8 cellular contexts compared by ENCODE assay signal in genomic region chr1:9413143-9413876, GRCh38.
DNase-seq lines count a peak whose midpoint lies in the region; ATAC-seq, FAIRE-seq and TF ChIP-seq lines count a peak whose summit lies in the region.

No MANE protein-coding gene starts in this region.

- ATAC-seq in GM21723 (IDR thresholded peaks at IDR 0.05; ENCODE audit: unreplicated experiment) (peak; percentile 75), pancreas (peak; percentile 86 to 93 (median 90)), GM18519 (IDR thresholded peaks at IDR 0.05; ENCODE audit: low FRiP score, unreplicated experiment) (no peak)
- peak; percentile 84 for ATAC-seq in activated CD8-positive, alpha-beta T cell treated with anti-CD3 and anti-CD28 coated beads for 36 hours

- H3K4me1 ChIP-seq in esophagus squamous epithelium: peaks cover 25 to 37% (median 33%) of the 10 kb centered on the region in 3 donors
- peaks cover 7 to 19% (median 10%) of the 10 kb centered on the region in 3 donors for H3K4me1 ChIP-seq in pancreas
- H3K4me1 ChIP-seq in uterus: peaks cover 4 to 23% of the 10 kb centered on the region in 2 donors

- peak overlapping the region in 2 of 4 donors; percentile 8 to 37 for H3K4me3 ChIP-seq in esophagus squamous epithelium
- H3K4me3 ChIP-seq in pancreas: no peak overlapping the region
- H3K4me3 ChIP-seq in uterus: no peak overlapping the region

- FAIRE-seq in pancreas (lab: Jason Lieb, UNC): no peak

- POLR2A ChIA-PET in activated CD8-positive, alpha-beta T cell treated with anti-CD3 and anti-CD28 coated beads for 36 hours (lab: Charles Lee): interaction anchor here (1.0 to 2.4 kb wide), 4 partner anchors 12 to 16 kb away, joined by 3 to 17 read pairs (median 4); no protein-coding TSS in a partner anchor

- peaks cover 2% of the 10 kb centered on the region for H3K27me3 Mint-ChIP-seq in IgD-negative memory B cell
- peaks cover 14% of the 10 kb centered on the region for H3K27me3 Mint-ChIP-seq in activated CD8-positive, alpha-beta T cell treated with anti-CD3 and anti-CD28 coated beads for 36 hours

- H3K27ac ChIP-seq in esophagus squamous epithelium (peak overlapping the region; percentile 88 to 95 (median 92)), pancreas (peak overlapping the region; percentile 49 to 87 (median 77)), uterus (peak overlapping the region; percentile 95)

- no peaks in the 10 kb centered on the region for H3K36me3 ChIP-seq in esophagus squamous epithelium
- H3K36me3 ChIP-seq in pancreas: no peaks in the 10 kb centered on the region
- H3K36me3 ChIP-seq in uterus: no peaks in the 10 kb centered on the region

- 0 to 23% methylated on average over 4 to 6 of the region's 15 CpGs for WGBS in esophagus squamous epithelium, 2 donors
- WGBS in pancreas, 2 donors: 25 to 44% methylated on average over 15 of the region's 15 CpGs

- intact Hi-C loops in activated CD8-positive, alpha-beta T cell treated with anti-CD3 and anti-CD28 coated beads for 36 hours (cut with micrococcal nuclease): loop anchor here (2.0 kb wide), 1 partner anchor 13 kb away; no protein-coding TSS in a partner anchor
- intact Hi-C loops in esophagus squamous epithelium (cut with DNase I) (no loop called here), pancreas (cut with DNase I) (no loop called here), uterus (cut with DNase I; ENCODE audit: low total_unique reads) (no loop called here)

- no peaks in the 10 kb centered on the region for H3K27me3 ChIP-seq in esophagus squamous epithelium
- no peaks in the 10 kb centered on the region for H3K27me3 ChIP-seq in pancreas
- H3K27me3 ChIP-seq in uterus: no peaks in the 10 kb centered on the region

- TF ChIP-seq POLR2A in esophagus squamous epithelium (IDR thresholded peaks at IDR 0.05): no peak
- no peak for TF ChIP-seq POLR2A in uterus (IDR thresholded peaks at IDR 0.05)

- CTCF ChIA-PET in activated CD8-positive, alpha-beta T cell treated with anti-CD3 and anti-CD28 coated beads for 36 hours (lab: Charles Lee): interaction anchor here (0.5 to 2.5 kb wide), 8 partner anchors 10 to 211 kb away, joined by 3 to 14 read pairs (median 4); no protein-coding TSS in a partner anchor

- no peak for TF ChIP-seq CTCF in activated CD8-positive, alpha-beta T cell treated with anti-CD3 and anti-CD28 coated beads for 36 hours (IDR thresholded peaks at IDR 0.05)
- no peak for TF ChIP-seq CTCF in esophagus squamous epithelium (IDR thresholded peaks at IDR 0.05)
- no peak for TF ChIP-seq CTCF in pancreas (IDR thresholded peaks at IDR 0.05)
- no peak for TF ChIP-seq CTCF in uterus (IDR thresholded peaks at IDR 0.05)

- H3K4me1 Mint-ChIP-seq in IgD-negative memory B cell: peaks cover 28 to 44% (median 39%) of the 10 kb centered on the region in 3 donors
- H3K4me1 Mint-ChIP-seq in activated CD8-positive, alpha-beta T cell treated with anti-CD3 and anti-CD28 coated beads for 36 hours (ENCODE audit: low read depth): peaks cover 45% of the 10 kb centered on the region

- no peaks in the 10 kb centered on the region for H3K36me3 Mint-ChIP-seq in IgD-negative memory B cell
- H3K36me3 Mint-ChIP-seq in activated CD8-positive, alpha-beta T cell treated with anti-CD3 and anti-CD28 coated beads for 36 hours (ENCODE audit: low read depth): peaks cover 4% of the 10 kb centered on the region

- H3K27ac Mint-ChIP-seq in IgD-negative memory B cell: peak overlapping the region; percentile 53 to 86 (median 57)
- peak overlapping the region; percentile 64 for H3K27ac Mint-ChIP-seq in activated CD8-positive, alpha-beta T cell treated with anti-CD3 and anti-CD28 coated beads for 36 hours

- H3K4me3 Mint-ChIP-seq in IgD-negative memory B cell: peak overlapping the region in 2 of 4 donors; percentile 87 to 88
- H3K4me3 Mint-ChIP-seq in activated CD8-positive, alpha-beta T cell treated with anti-CD3 and anti-CD28 coated beads for 36 hours: no peak overlapping the region

- H3K9me3 Mint-ChIP-seq in IgD-negative memory B cell: peaks cover 0 to 2% (median 0%) of the 10 kb centered on the region in 3 donors
- peaks cover 3% of the 10 kb centered on the region for H3K9me3 Mint-ChIP-seq in activated CD8-positive, alpha-beta T cell treated with anti-CD3 and anti-CD28 coated beads for 36 hours

- no peaks in the 10 kb centered on the region for H3K9me3 ChIP-seq in esophagus squamous epithelium
- H3K9me3 ChIP-seq in pancreas: no peaks in the 10 kb centered on the region
- no peaks in the 10 kb centered on the region for H3K9me3 ChIP-seq in uterus

- peak; percentile 96 for DNase-seq in EH (ENCODE audit: low read depth)
- peak; percentile 89 for DNase-seq in activated CD8-positive, alpha-beta T cell treated with anti-CD3 and anti-CD28 coated beads for 36 hours
- DNase-seq in esophagus squamous epithelium (lab: John Stamatoyannopoulos, UW): peak; percentile 9
- peak in 5 of 6 donors; percentile 63 to 81 (median 75) for DNase-seq in pancreas
- DNase-seq in uterus: peak; percentile 78 to 84

Comparison
In these comparisons a context has a peak if more than half of its experiments do, and no peak if none do; other contexts are left out.
1. DNase-seq: peak in every context shown above with its lines; median percentile 96 in EH; 89 in activated CD8-positive, alpha-beta T cell treated with anti-CD3 and anti-CD28 coated beads for 36 hours; 81 in uterus; 75 in pancreas; 9 in esophagus squamous epithelium.